8 cellular contexts compared by ENCODE assay signal in genomic region chr6:107977283-107977682, GRCh38. TPM values are rescaled to one million over a fixed set of nuclear protein-coding genes. Genes with fewer than 3 reads are reported as not detected.
DNase-seq lines count a peak whose midpoint lies in the region; ATAC-seq lines count a peak whose summit lies in the region.

No MANE protein-coding gene starts in this region.

- no peak overlapping the region for H3K9ac ChIP-seq in GM23248

- H3K9me3 ChIP-seq in GM23248 (ENCODE audit: low read depth): no peaks in the 10 kb centered on the region

- no peaks in the 10 kb centered on the region for H3F3A ChIP-seq in GM23248 (ENCODE audit: insufficient read depth)

- H3K9me2 ChIP-seq in GM23248 (ENCODE audit: insufficient read depth): no peaks in the 10 kb centered on the region

- ATAC-seq in HG02588 (IDR thresholded peaks at IDR 0.05; ENCODE audit: unreplicated experiment): no peak

- no peaks in the 10 kb centered on the region for H3K4me1 ChIP-seq in GM23248 (ENCODE audit: insufficient read depth)

- no peaks in the 10 kb centered on the region for H4K20me1 ChIP-seq in GM23248 (ENCODE audit: insufficient read depth)

- H3K27ac ChIP-seq in GM23248: no peak overlapping the region

- WGBS in GM23248 (ENCODE audit: low coverage in 1 of 2, low lambda C conversion rate in 2 of 2, missing lambda C conversion rate in 2 of 2), 2 experiments: 0 to 3% methylated on average over 1 of the region's 1 CpG

- H3K4me2 ChIP-seq in GM23248 (ENCODE audit: unreplicated experiment): no peak overlapping the region

- no peaks in the 10 kb centered on the region for H3K79me2 ChIP-seq in GM23248 (ENCODE audit: insufficient read depth)

- no peaks in the 10 kb centered on the region for H3K36me3 ChIP-seq in GM23248 (ENCODE audit: low read depth)

- H3K4me3 ChIP-seq in GM23248: no peak overlapping the region

- DNase-seq in A172 (ENCODE audit: low spot score): peak; percentile 33
- peak; percentile 57 for DNase-seq in GM23248
- DNase-seq in RKO (ENCODE audit: low spot score): peak; percentile 69
- peak; percentile 63 for DNase-seq in foreskin melanocyte
- DNase-seq in GOT3 (lab: John Stamatoyannopoulos, UW): no peak
- no peak for DNase-seq in activated CD4-positive, alpha-beta T cell treated with anti-CD3 and anti-CD28 coated beads, Interleukin-2, amount 50 U/mL, for 1 hour
- DNase-seq in NCI-H2107 (lab: John Stamatoyannopoulos, UW): no peak

- H2AFZ ChIP-seq in GM23248: no peak overlapping the region

- in situ Hi-C loops in GM23248 (cut with MboI): no loop called here

- no peaks in the 10 kb centered on the region for H3K27me3 ChIP-seq in GM23248 (replicated peaks; ENCODE audit: insufficient read depth)

RNA-seq across cellular contexts. Expression of gene SEC63, which starts 19.3 kb away (rescaled TPM):
- total RNA-seq in A172 (2014; rRNA removed; shearing (Covaris generic)): 11.5 and 18.7 TPM in 2 replicates
- total RNA-seq in GM23248 (2014; rRNA removed; shearing (Covaris generic)): 16.3 and 38.5 TPM in 2 replicates
- 184 and 190 TPM in 2 replicates for polyA plus RNA-seq in GM23248 (2016; fragmentation: Nextera tagmentation; extraction: Ambion mirVana)

Comparison
In these comparisons a context has a peak if more than half of its experiments do, and no peak if none do; other contexts are left out.
1. DNase-seq: peak in A172 (single experiment), GM23248 (single experiment), RKO (single experiment) and foreskin melanocyte (single experiment); none in GOT3 (single experiment), activated CD4-positive, alpha-beta T cell treated with anti-CD3 and anti-CD28 coated beads, Interleukin-2, amount 50 U/mL, for 1 hour (single experiment) and NCI-H2107 (single experiment).